1 cellular context compared by ENCODE assay signal in genomic region chr5:137800700-137801411, GRCh38.
TF ChIP-seq lines count a peak whose summit lies in the region.

No MANE protein-coding gene starts in this region.

TF ChIP-seq in GM23338, 12 proteins besides CTCF, POLR2A, EP300 and RAD21 (continued from another document):
- no peak for TF ChIP-seq ZNF462 (CRISPR knock-in tag; IDR thresholded peaks at IDR 0.05)
- no peak for TF ChIP-seq JUNB (IDR thresholded peaks at IDR 0.05; ENCODE audit: unreplicated experiment)
